In genomic region chr10:115129752-115130151, GRCh38 we compare ENCODE assay signal across 9 cellular contexts. TPM values are rescaled to one million over a fixed set of nuclear protein-coding genes. Genes with fewer than 3 reads are reported as not detected.
DNase-seq lines count a peak whose midpoint lies in the region; TF ChIP-seq lines count a peak whose summit lies in the region.
"Had no signal": no experiment of that assay in that cellular context is flagged by ENCODE, and none has a peak within 500 bp of the region (broad histone marks: within the 10 kb centered on the region; RNA-seq: fewer than 3 reads in every experiment).

No MANE protein-coding gene starts in this region.

- H3K36me3 ChIP-seq in Loucy (ENCODE audit: insufficient read depth, low read length) = no peaks in the 10 kb centered on the region

- H3K4me3 ChIP-seq in Loucy (ENCODE audit: low read length, poor library complexity, severe bottlenecking) = no peak overlapping the region
- no peak overlapping the region for H3K4me3 ChIP-seq in cardiac fibroblast (replicated peaks in 1 of 2; ENCODE audit: low read depth in 2 of 2, low read length in 2 of 2)

- peak; percentile 81 for DNase-seq in NCI-H510A treated with DMSO at 0.1 percent for 48 hours (lab: John Stamatoyannopoulos, UW)
- DNase-seq in NCI-H510A (lab: John Stamatoyannopoulos, UW) = no peak
- DNase-seq in cardiac fibroblast (ENCODE audit: low read depth in 2 of 2) = peak; percentile 48 to 56
- DNase-seq in neural crest cell (ENCODE audit: low read depth, low spot score) = no peak
- DNase-seq in GDM1 (lab: John Stamatoyannopoulos, UW) = no peak
- DNase-seq in activated CD8-positive, alpha-beta memory T cell treated with anti-CD3 and anti-CD28 coated beads, Interleukin-2, amount 50 U/mL, for 48 hours = no peak
- DNase-seq in stimulated activated CD4-positive, alpha-beta T cell treated with anti-CD3 and anti-CD28 coated beads, Interleukin-4, amount 100 ng/mL, for 24 hours = no peak

- H3F3A ChIP-seq in Loucy (ENCODE audit: low read depth) = no peaks in the 10 kb centered on the region

- H2AFZ ChIP-seq in Loucy (ENCODE audit: low read length) = no peak overlapping the region

- H3K36me3 Mint-ChIP-seq in neural crest cell (ENCODE audit: low read depth) = peaks cover 17% of the 10 kb centered on the region
- H3K36me3 Mint-ChIP-seq: naive thymus-derived CD8-positive, alpha-beta T cell had no signal

- H3K4me1 ChIP-seq in Loucy (ENCODE audit: insufficient read depth, low read length, poor library complexity, severe bottlenecking) = no peaks in the 10 kb centered on the region

- TF ChIP-seq CTCF in Loucy (conservative IDR thresholded peaks at IDR 0.05; ENCODE audit: low read length) (peak; percentile 60), cardiac fibroblast (IDR thresholded peaks at IDR 0.05; ENCODE audit: low read depth, low read length) (no peak), neural crest cell (conservative IDR thresholded peaks at IDR 0.05) (peak; percentile 75)

- no peak overlapping the region for H3K9ac ChIP-seq in Loucy (ENCODE audit: low read depth, low read length, poor library complexity, severe bottlenecking)

- no peaks in the 10 kb centered on the region for H3K27me3 ChIP-seq in Loucy (ENCODE audit: insufficient read depth, low read length, poor library complexity, severe bottlenecking)

- H3K27ac Mint-ChIP-seq in neural crest cell (ENCODE audit: unreplicated experiment) = no peak overlapping the region
- H3K27ac Mint-ChIP-seq: naive thymus-derived CD8-positive, alpha-beta T cell had no signal

- H3K4me3 Mint-ChIP-seq in neural crest cell = no peak overlapping the region
- H3K4me3 Mint-ChIP-seq: naive thymus-derived CD8-positive, alpha-beta T cell had no signal

- no peaks in the 10 kb centered on the region for H3K9me3 ChIP-seq in Loucy (ENCODE audit: insufficient read depth, low read depth, low read length)

- H4K20me1 ChIP-seq in Loucy (ENCODE audit: insufficient read depth, low read length, poor library complexity, severe bottlenecking) = no peaks in the 10 kb centered on the region

- no peaks in the 10 kb centered on the region for H3K4me1 Mint-ChIP-seq in neural crest cell
- H3K4me1 Mint-ChIP-seq: naive thymus-derived CD8-positive, alpha-beta T cell had no signal

- no peaks in the 10 kb centered on the region for H3K27me3 Mint-ChIP-seq in neural crest cell (ENCODE audit: low read depth)

- H3K79me2 ChIP-seq in Loucy (ENCODE audit: insufficient read depth, low read length) = no peaks in the 10 kb centered on the region

- H3K9me2 ChIP-seq in Loucy (replicated peaks; ENCODE audit: low read depth, low read length) = no peaks in the 10 kb centered on the region

- H3K9me3 Mint-ChIP-seq in neural crest cell = no peaks in the 10 kb centered on the region
- H3K9me3 Mint-ChIP-seq: naive thymus-derived CD8-positive, alpha-beta T cell had no signal

- H3K4me2 ChIP-seq in Loucy (ENCODE audit: low read depth, low read length, poor library complexity, severe bottlenecking) = no peak overlapping the region

RNA-seq across cellular contexts. Expression of gene ATRNL1, which starts 36.6 kb away (rescaled TPM):
- total RNA-seq in neural crest cell = 44.1 and 46.9 TPM in 2 replicates
- total RNA-seq: naive thymus-derived CD8-positive, alpha-beta T cell had no signal

Comparison
In these comparisons a context has a peak if more than half of its experiments do, and no peak if none do; other contexts are left out.
1. DNase-seq: peak in NCI-H510A treated with DMSO at 0.1 percent for 48 hours (single experiment) and cardiac fibroblast (2 of 2); none in NCI-H510A (single experiment), neural crest cell (single experiment), GDM1 (single experiment), activated CD8-positive, alpha-beta memory T cell treated with anti-CD3 and anti-CD28 coated beads, Interleukin-2, amount 50 U/mL, for 48 hours (single experiment) and stimulated activated CD4-positive, alpha-beta T cell treated with anti-CD3 and anti-CD28 coated beads, Interleukin-4, amount 100 ng/mL, for 24 hours (single experiment).